8 cellular contexts compared by ENCODE assay signal in genomic region chr21:45109831-45110492, GRCh38. TPM values are rescaled to one million over a fixed set of nuclear protein-coding genes. Genes with fewer than 3 reads are reported as not detected.
DNase-seq lines count a peak whose midpoint lies in the region; ATAC-seq, FAIRE-seq and TF ChIP-seq lines count a peak whose summit lies in the region.

No MANE protein-coding gene starts in this region.

- H3K27ac Mint-ChIP-seq in activated T-helper 17 cell treated with anti-CD3 and anti-CD28 coated beads, Interleukin-2, amount 50 U/mL, for 72 hours = no peak overlapping the region
- H3K27ac Mint-ChIP-seq in nephron = peak overlapping the region; percentile 7 to 52 (median 15)

- TF ChIP-seq POLR2A in GM12892 (IDR thresholded peaks at IDR 0.05; ENCODE audit: low read depth, low read length) (no peak), lower leg skin (IDR thresholded peaks at IDR 0.05) (no peak)

- TF ChIP-seq CTCF in nephron (IDR thresholded peaks at IDR 0.05; ENCODE audit: unreplicated experiment in 3 of 3) = no peak
- no peak for TF ChIP-seq CTCF in lower leg skin (IDR thresholded peaks at IDR 0.05)

- H3K9me3 Mint-ChIP-seq in activated T-helper 17 cell treated with anti-CD3 and anti-CD28 coated beads, Interleukin-2, amount 50 U/mL, for 72 hours = no peaks in the 10 kb centered on the region
- H3K9me3 Mint-ChIP-seq in nephron = no peaks in the 10 kb centered on the region

- no peaks in the 10 kb centered on the region for H3K27me3 Mint-ChIP-seq in activated T-helper 17 cell treated with anti-CD3 and anti-CD28 coated beads, Interleukin-2, amount 50 U/mL, for 72 hours
- no peaks in the 10 kb centered on the region for H3K27me3 Mint-ChIP-seq in nephron (ENCODE audit: low read depth)

- FAIRE-seq in GM12892 (lab: Jason Lieb, UNC) (peak; percentile 87), HTR-8/SVneo (lab: Jason Lieb, UNC) (no peak)

- H3K36me3 Mint-ChIP-seq in activated T-helper 17 cell treated with anti-CD3 and anti-CD28 coated beads, Interleukin-2, amount 50 U/mL, for 72 hours (ENCODE audit: low read depth) = no peaks in the 10 kb centered on the region
- no peaks in the 10 kb centered on the region for H3K36me3 Mint-ChIP-seq in nephron (ENCODE audit: low read depth)

- H3K4me3 ChIP-seq in lower leg skin (ENCODE audit: low read depth, poor library complexity, severe bottlenecking) = no peak overlapping the region

- 53 to 58% methylated on average over 15 of the region's 15 CpGs for WGBS in lower leg skin, 2 donors

- intact Hi-C loops in lower leg skin (cut with DNase I; ENCODE audit: low total_unique reads) = no loop called here

- H3K4me1 Mint-ChIP-seq in activated T-helper 17 cell treated with anti-CD3 and anti-CD28 coated beads, Interleukin-2, amount 50 U/mL, for 72 hours = peaks cover 3% of the 10 kb centered on the region
- peaks cover 50% of the 10 kb centered on the region for H3K4me1 Mint-ChIP-seq in nephron

- ATAC-seq in GM21576 (IDR thresholded peaks at IDR 0.05; ENCODE audit: unreplicated experiment) = peak; percentile 81
- peak; percentile 80 for ATAC-seq in activated T-helper 17 cell treated with anti-CD3 and anti-CD28 coated beads, Interleukin-2, amount 50 U/mL, for 72 hours (replicated peaks)

- peak; percentile 58 for DNase-seq in GM12892 (ENCODE audit: insufficient read length)
- DNase-seq in M059J (ENCODE audit: low read depth) = peak; percentile 54
- DNase-seq in lower leg skin (ENCODE audit: low spot score in 2 of 2) = no peak
- no peak for DNase-seq in HTR-8/SVneo (ENCODE audit: insufficient read length, low spot score)
- DNase-seq in AG08395 (ENCODE audit: low spot score) = no peak

- H3K4me3 Mint-ChIP-seq in activated T-helper 17 cell treated with anti-CD3 and anti-CD28 coated beads, Interleukin-2, amount 50 U/mL, for 72 hours = peak overlapping the region; percentile 50
- peak overlapping the region in 2 of 3 experiments; percentile 3 to 49 for H3K4me3 Mint-ChIP-seq in nephron

RNA-seq across cellular contexts. Expression of gene ADARB1, which starts 35.6 kb away (rescaled TPM):
- polyA plus RNA-seq in GM12892 (2012; ENCODE audit: missing spikeins) = 2.0 TPM
- total RNA-seq in M059J (2014; rRNA removed; shearing (Covaris generic)) = 5.0 and 5.9 TPM in 2 replicates
- total RNA-seq in activated T-helper 17 cell treated with anti-CD3 and anti-CD28 coated beads, Interleukin-2, amount 50 U/mL, for 72 hours = 10 to 100 TPM; 22.7 to 32.0 TPM
- total RNA-seq in lower leg skin = 10 to 100 TPM; 14.6 to 21.9 (median 16.6) TPM

Comparison
In these comparisons a context has a peak if more than half of its experiments do, and no peak if none do; other contexts are left out.
1. DNase-seq: peak in GM12892 (single experiment) and M059J (single experiment); none in lower leg skin (0 of 2), HTR-8/SVneo (single experiment) and AG08395 (single experiment).